9 cellular contexts compared by ENCODE assay signal in the genomic region with DNA sequence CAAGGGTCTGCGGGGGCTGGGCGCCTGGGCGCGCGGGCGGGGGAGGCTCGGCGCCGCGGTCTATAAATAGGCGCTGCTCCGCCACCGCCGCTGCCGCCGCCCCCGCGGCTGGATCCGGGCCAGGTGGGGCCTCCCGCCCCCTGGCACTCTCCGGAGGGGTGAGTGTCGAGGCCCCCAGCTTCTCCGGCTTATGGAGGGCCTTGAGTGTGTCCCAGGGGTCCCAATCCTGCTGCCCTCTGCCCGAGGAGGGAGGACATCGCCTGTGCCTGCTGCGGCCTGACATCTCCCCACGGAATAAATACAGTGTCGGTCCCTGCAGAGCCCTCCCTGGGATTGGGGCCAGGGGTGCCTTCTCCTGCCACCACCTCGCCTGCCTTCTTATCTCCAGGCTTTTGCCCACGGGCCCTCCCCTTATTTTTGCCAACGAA. TPM values are rescaled to one million over a fixed set of nuclear protein-coding genes. Genes with fewer than 3 reads are reported as not detected.
DNase-seq lines count a peak whose midpoint lies in the region; ATAC-seq and TF ChIP-seq lines count a peak whose summit lies in the region.
"Had no signal": no experiment of that assay in that cellular context is flagged by ENCODE, and none has a peak within 500 bp of the region (broad histone marks: within the 10 kb centered on the region; RNA-seq: fewer than 3 reads in every experiment).

No MANE protein-coding gene starts in this region.

- no peak overlapping the region for H3K14ac ChIP-seq in mesenchymal stem cell (ENCODE audit: low read length in 2 of 2)

- peaks cover 0 to 28% of the 10 kb centered on the region in 2 experiments for H3K36me3 ChIP-seq in mesenchymal stem cell (ENCODE audit: control insufficient read depth in 1 of 2, insufficient read depth in 2 of 2, low read depth in 1 of 2, low read length in 2 of 2)
- H3K36me3 ChIP-seq in urinary bladder (ENCODE audit: insufficient read depth) = no peaks in the 10 kb centered on the region

- peaks cover 48% of the 10 kb centered on the region for H3K4me1 ChIP-seq in mesenchymal stem cell (ENCODE audit: control insufficient read depth, insufficient read depth, low read depth, low read length)
- H3K4me1 ChIP-seq in urinary bladder (ENCODE audit: insufficient read depth) = no peaks in the 10 kb centered on the region

- H4K91ac ChIP-seq in mesenchymal stem cell (ENCODE audit: low read length) = no peak overlapping the region

- DNase-seq in Right ventricle myocardium inferior (ENCODE audit: missing footprints) = no peak
- no peak for DNase-seq in cardiac septum (ENCODE audit: low spot score)
- no peak for DNase-seq in astrocyte of the cerebellum (ENCODE audit: low read depth)
- DNase-seq in mesenchymal stem cell = no peak
- no peak for DNase-seq in SHP77 (lab: John Stamatoyannopoulos, UW)

- in situ Hi-C loops in astrocyte of the cerebellum (cut with HindIII; ENCODE audit: low sequenced_read_pairs) = no loop called here

- H3K4me3 ChIP-seq in astrocyte of the cerebellum (ENCODE audit: low read depth, low read length) (peak overlapping the region; percentile 44), mesenchymal stem cell (ENCODE audit: insufficient read depth in 1 of 2, low read depth in 1 of 2, low read length in 2 of 2) (peak overlapping the region; percentile 64 to 78), urinary bladder (ENCODE audit: low read depth, low read length) (peak overlapping the region; percentile 56)

- H4K8ac ChIP-seq in mesenchymal stem cell (ENCODE audit: low read length) = no peak overlapping the region

- H3K18ac ChIP-seq in mesenchymal stem cell (ENCODE audit: low read depth in 1 of 2, low read length in 2 of 2) = no peak overlapping the region

- H2BK12ac ChIP-seq in mesenchymal stem cell (ENCODE audit: low read length in 2 of 2) = no peak overlapping the region

- no peak for TF ChIP-seq CTCF in astrocyte of the cerebellum (IDR thresholded peaks at IDR 0.05; ENCODE audit: low read depth, low read length, missing control alignments)

- intact Hi-C loops in Right ventricle myocardium inferior (cut with DNase I) = no loop called here
- intact Hi-C loops in cardiac septum (cut with DNase I) = loop anchor here (10.0 kb wide), 2 partner anchors 54 to 424 kb away; a partner anchor contains a TSS

- H2BK120ac ChIP-seq in mesenchymal stem cell (ENCODE audit: low read depth, low read length) = no peak overlapping the region

- H2BK5ac ChIP-seq in mesenchymal stem cell (ENCODE audit: low read depth, low read length, poor library complexity, severe bottlenecking) = no peak overlapping the region

- H2BK15ac ChIP-seq in mesenchymal stem cell (ENCODE audit: low read depth, poor library complexity, severe bottlenecking) = peak overlapping the region; percentile 15

- H2AK5ac ChIP-seq in mesenchymal stem cell (ENCODE audit: low read length, severe bottlenecking) = no peak overlapping the region

- H3K27ac ChIP-seq in mesenchymal stem cell (ENCODE audit: low read length, poor library complexity, severe bottlenecking) = no peak overlapping the region
- H3K27ac ChIP-seq in urinary bladder (ENCODE audit: low read depth) = no peak overlapping the region
- H3K27ac ChIP-seq: HL-60 had no signal

- ATAC-seq in Right ventricle myocardium inferior (peak; percentile 16), GM18858 (IDR thresholded peaks at IDR 0.05; ENCODE audit: unreplicated experiment) (no peak), GM21447 (IDR thresholded peaks at IDR 0.05; ENCODE audit: unreplicated experiment) (no peak)

- no peak overlapping the region for H3K23ac ChIP-seq in mesenchymal stem cell (ENCODE audit: low read length in 2 of 2)

- peaks cover 4% of the 10 kb centered on the region for H3K79me1 ChIP-seq in mesenchymal stem cell (replicated peaks; ENCODE audit: low read length, poor library complexity, severe bottlenecking)

- 17% methylated on average over 31 of the region's 31 CpGs for WGBS in mesenchymal stem cell
- 14% methylated on average over 31 of the region's 31 CpGs for WGBS in urinary bladder

- H3K27me3 ChIP-seq in mesenchymal stem cell (ENCODE audit: control insufficient read depth in 1 of 2, insufficient read depth in 1 of 2, low read length in 2 of 2) = peaks cover 9 to 51% of the 10 kb centered on the region in 2 experiments

- peak overlapping the region; percentile 88 for H3K4me2 ChIP-seq in mesenchymal stem cell (ENCODE audit: low read length, poor library complexity, severe bottlenecking)

- H3K9ac ChIP-seq in mesenchymal stem cell (ENCODE audit: low read length) = no peak overlapping the region

- no peaks in the 10 kb centered on the region for H3K9me3 ChIP-seq in mesenchymal stem cell (ENCODE audit: control insufficient read depth, low read length)

- no peak overlapping the region for H2AFZ ChIP-seq in mesenchymal stem cell (ENCODE audit: low read depth, low read length)

- H3K4ac ChIP-seq in mesenchymal stem cell (ENCODE audit: low read depth in 1 of 2, low read length in 2 of 2) = peak overlapping the region in 1 of 2 experiments; percentile 24

RNA-seq across cellular contexts. Expression of a gene that starts 4.3 kb away (rescaled TPM):
- total RNA-seq in Right ventricle myocardium inferior = not detected
- total RNA-seq in cardiac septum = 5.5 TPM
- polyA plus RNA-seq in mesenchymal stem cell (2013, experiment 1 of 2) = 1.0 TPM
- 1.2 TPM for polyA plus RNA-seq in mesenchymal stem cell (2013, experiment 2 of 2)
- total RNA-seq in urinary bladder = 1.6 TPM
- polyA plus RNA-seq in urinary bladder = 2.2 TPM

RNA-seq across cellular contexts. Expression of a gene that starts 4.8 kb away (rescaled TPM):
- total RNA-seq in Right ventricle myocardium inferior (120 TPM), cardiac septum (191 TPM), urinary bladder (25.6 TPM)
- 5.7 TPM for polyA plus RNA-seq in mesenchymal stem cell (2013, experiment 1 of 2)
- polyA plus RNA-seq in mesenchymal stem cell (2013, experiment 2 of 2) = 6.2 TPM
- 20.9 TPM for polyA plus RNA-seq in urinary bladder

RNA-seq across cellular contexts. Expression of a gene that starts 41.5 kb away (rescaled TPM):
- 3.6 TPM for total RNA-seq in Right ventricle myocardium inferior
- 0.48 TPM for total RNA-seq in cardiac septum
- 2.4 TPM for polyA plus RNA-seq in mesenchymal stem cell (2013, experiment 1 of 2)
- polyA plus RNA-seq in mesenchymal stem cell (2013, experiment 2 of 2) = 2.5 TPM
- total RNA-seq in urinary bladder = 1.2 TPM
- 1.4 TPM for polyA plus RNA-seq in urinary bladder
